23 cellular contexts compared by ENCODE assay signal in genomic region chr1:230735447-230735846, GRCh38. TPM values are rescaled to one million over a fixed set of nuclear protein-coding genes. Genes with fewer than 3 reads are reported as not detected.
DNase-seq lines count a peak whose midpoint lies in the region; ATAC-seq, FAIRE-seq and TF ChIP-seq lines count a peak whose summit lies in the region.
"Had no signal": no experiment of that assay in that cellular context is flagged by ENCODE, and none has a peak within 500 bp of the region (broad histone marks: within the 10 kb centered on the region; RNA-seq: fewer than 3 reads in every experiment).

No MANE protein-coding gene starts in this region.

- TF ChIP-seq CTCF in Peyer's patch (IDR thresholded peaks at IDR 0.05) (no peak), HepG2 (CRISPR knock-in tag; IDR thresholded peaks at IDR 0.05) (0 out of 2 replicates have a peak, but pooled peaks have one; percentile 20)

- no peaks in the 10 kb centered on the region for H3K79me2 ChIP-seq in HepG2 (ENCODE audit: insufficient read depth, low read length)

- TF ChIP-seq EP300 in HepG2 (IDR thresholded peaks at IDR 0.05; ENCODE audit: low read depth in 2 of 2, low read length in 2 of 2) (no peak), HepG2 (CRISPR knock-in tag; IDR thresholded peaks at IDR 0.05; ENCODE audit: borderline replicate concordance) (no peak)

- no peak for FAIRE-seq in HepG2 (lab: Jason Lieb, UNC)
- FAIRE-seq in RCC 7860 (lab: Jason Lieb, UNC), result no peak
- FAIRE-seq: keratinocyte had no signal

- no peaks in the 10 kb centered on the region for H3K36me3 ChIP-seq in Peyer's patch
- no peaks in the 10 kb centered on the region for H3K36me3 ChIP-seq in HepG2 (replicated peaks in 1 of 2; ENCODE audit: control insufficient read depth in 1 of 2, insufficient read depth in 2 of 2, low read length in 2 of 2)
- H3K36me3 ChIP-seq: prostate gland had no signal

- BruUV-seq in HepG2 (replicated peaks; lab: Mats Ljungman, UMichigan), result no TSS peak

- POLR2A ChIA-PET in HepG2 (lab: Yijun Ruan, JAX), result interaction anchor here (1.6 to 2.3 kb wide), 2 partner anchors 17 to 21 kb away, joined by 6 to 9 read pairs; partner anchors contain the start of gene AGT

- TF ChIP-seq RAD21 in HepG2 (CRISPR knock-in tag; IDR thresholded peaks at IDR 0.05), result no peak

- no peaks in the 10 kb centered on the region for H3K4me1 ChIP-seq in Peyer's patch
- peaks cover 53% of the 10 kb centered on the region for H3K4me1 ChIP-seq in HepG2 (ENCODE audit: insufficient read depth, low read length)

- H3K4me3 ChIP-seq in Peyer's patch, result no peak overlapping the region
- H3K4me3 ChIP-seq in HepG2 (replicated peaks in 1 of 3; ENCODE audit: insufficient read depth in 1 of 3, low read depth in 2 of 3, low read length in 3 of 3), result no peak overlapping the region
- H3K4me3 ChIP-seq: prostate gland had no signal

- TF ChIP-seq POLR2A in Peyer's patch (IDR thresholded peaks at IDR 0.05), result no peak
- TF ChIP-seq POLR2A in HepG2 (IDR thresholded peaks at IDR 0.05; ENCODE audit: insufficient read depth in 1 of 2, low read depth in 2 of 2, low read length in 2 of 2), result no peak

- H3K27ac ChIP-seq in Peyer's patch, result no peak overlapping the region
- no peak overlapping the region for H3K27ac ChIP-seq in HepG2 (ENCODE audit: extremely low read length, insufficient read depth, low read length)
- H3K27ac ChIP-seq: KMS-11, prostate gland had no signal

- H3K4me2 ChIP-seq in HepG2 (ENCODE audit: low read depth, low read length), result no peak overlapping the region
- H3K4me2 ChIP-seq: KMS-11 had no signal

- intact Hi-C loops in HepG2 (cut with micrococcal nuclease; ENCODE audit: unreplicated experiment), result no loop called here

- peak; percentile 77 for ATAC-seq in HepG2
- ATAC-seq: activated CD8-positive, alpha-beta T cell treated with anti-CD3 and anti-CD28 coated beads for 36 hours; CD8-positive, alpha-beta T cell; T-cell had no signal

- H3K9ac ChIP-seq in HepG2 (ENCODE audit: insufficient read depth, low read depth, low read length), result no peak overlapping the region
- H3K9ac ChIP-seq: KMS-11 had no signal

- no peaks in the 10 kb centered on the region for H4K20me1 ChIP-seq in HepG2 (ENCODE audit: insufficient read depth, low read length)

- CTCF ChIA-PET in HepG2 (lab: Yijun Ruan, JAX; ENCODE audit: low intra/inter-chr PET ratio, low total read pairs), result no interaction called here

- in situ Hi-C loops in HepG2 (cut with HindIII; ENCODE audit: extremely low pct_ligation_motif_present, low pct_unique_long_range_greater_than_20kb), result no loop called here

- no peaks in the 10 kb centered on the region for H3K27me3 ChIP-seq in Peyer's patch
- no peaks in the 10 kb centered on the region for H3K27me3 ChIP-seq in HepG2 (ENCODE audit: control insufficient read depth in 1 of 2, insufficient read depth in 2 of 2, low read length in 2 of 2)

- H3K9me3 ChIP-seq in Peyer's patch (no peaks in the 10 kb centered on the region), HepG2 (ENCODE audit: low read length) (no peaks in the 10 kb centered on the region)
- H3K9me3 ChIP-seq: prostate gland had no signal

- WGBS in HepG2 (ENCODE audit: low lambda C conversion rate), result 4% methylated on average over 2 of the region's 2 CpGs

- DNase-seq in Daoy (ENCODE audit: low read depth), result peak; percentile 38
- DNase-seq in NCI-H2029 (lab: John Stamatoyannopoulos, UW), result peak; percentile 86
- peak in 2 of 3 donors; percentile 72 to 77 for DNase-seq in Peyer's patch
- DNase-seq in HepG2 (ENCODE audit: low spot score), result no peak
- no peak for DNase-seq in NCI-H524 treated with DMSO at 0.1 percent for 48 hours (lab: John Stamatoyannopoulos, UW)
- no peak for DNase-seq in NOMO-1 treated with DMSO at 0.1 percent for 48 hours (lab: John Stamatoyannopoulos, UW; ENCODE audit: unreplicated experiment)
- no peak for DNase-seq in RCC 7860 (ENCODE audit: low spot score)
- no peak for DNase-seq in NCI-H2081 (lab: John Stamatoyannopoulos, UW)
- DNase-seq: activated CD8-positive, alpha-beta T cell treated with anti-CD3 and anti-CD28 coated beads for 36 hours; activated T-cell treated with anti-CD3 and anti-CD28 coated beads, Interleukin-2, amount 50 U/mL, for 24 hours; CD8-positive, alpha-beta T cell; cortex of kidney; HFFc6; NCI-H1092 treated with DMSO at 0.1 percent for 48 hours; NCI-H526; nephron progenitor cell; RPMI8226; stimulated activated CD4-positive, alpha-beta T cell treated with anti-CD3 and anti-CD28 coated beads, Interleukin-4, amount 100 ng/mL, for 4 hours; T-cell had no signal

- no peak overlapping the region for H2AFZ ChIP-seq in HepG2 (ENCODE audit: low read length)

TF ChIP-seq in HepG2, 621 proteins besides CTCF, POLR2A, EP300 and RAD21 (continues in another document):
- TF ChIP-seq, protein P1, sequence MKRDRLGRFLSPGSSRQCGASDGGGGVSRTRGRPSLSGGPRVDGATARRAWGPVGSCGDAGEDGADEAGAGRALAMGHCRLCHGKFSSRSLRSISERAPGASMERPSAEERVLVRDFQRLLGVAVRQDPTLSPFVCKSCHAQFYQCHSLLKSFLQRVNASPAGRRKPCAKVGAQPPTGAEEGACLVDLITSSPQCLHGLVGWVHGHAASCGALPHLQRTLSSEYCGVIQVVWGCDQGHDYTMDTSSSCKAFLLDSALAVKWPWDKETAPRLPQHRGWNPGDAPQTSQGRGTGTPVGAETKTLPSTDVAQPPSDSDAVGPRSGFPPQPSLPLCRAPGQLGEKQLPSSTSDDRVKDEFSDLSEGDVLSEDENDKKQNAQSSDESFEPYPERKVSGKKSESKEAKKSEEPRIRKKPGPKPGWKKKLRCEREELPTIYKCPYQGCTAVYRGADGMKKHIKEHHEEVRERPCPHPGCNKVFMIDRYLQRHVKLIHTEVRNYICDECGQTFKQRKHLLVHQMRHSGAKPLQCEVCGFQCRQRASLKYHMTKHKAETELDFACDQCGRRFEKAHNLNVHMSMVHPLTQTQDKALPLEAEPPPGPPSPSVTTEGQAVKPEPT (CRISPR knock-in tag; IDR thresholded peaks at IDR 0.05; ENCODE audit: low read depth), result no peak

RNA-seq across cellular contexts. Expression of gene CAPN9, which starts 11.7 kb away (rescaled TPM):
- not detected in 2 replicates for total RNA-seq in Daoy (2014; rRNA removed; shearing (Covaris generic))
- 10 to 100 TPM; 23.7 to 43.1 (median 33.4) TPM for total RNA-seq in Peyer's patch
- 0.17 and 0.31 TPM in 2 replicates for total RNA-seq in HepG2 (2016; rRNA removed; fragmentation: Illumina TruSeq; extraction: Trizol)
- total RNA-seq in HepG2 (2016; cell fraction: cytosol; rRNA removed; fragmentation: Illumina TruSeq; extraction: Trizol; ENCODE audit: low read depth), result not detected in 2 replicates
- 0.09 and 0.16 TPM in 2 replicates for total RNA-seq in HepG2 (2016; cell fraction: insoluble cytoplasmic fraction; rRNA removed; fragmentation: Illumina TruSeq; extraction: Trizol)
- not detected in 2 replicates for total RNA-seq in HepG2 (2016; cell fraction: membrane; rRNA removed; fragmentation: Illumina TruSeq; extraction: Trizol)
- not detected in 2 replicates for total RNA-seq in HepG2 (2016; cell fraction: nucleus; rRNA removed; fragmentation: Illumina TruSeq; extraction: Trizol)
- 0.04 and 0.10 TPM in 2 replicates for polyA plus RNA-seq in HepG2 (2011; rRNA removed)
- polyA plus RNA-seq in HepG2 (2011; cell fraction: cytosol; rRNA removed), result 0.06 and 0.11 TPM in 2 replicates
- 0.19 TPM in 1 of 2 replicates, not detected in the other for polyA plus RNA-seq in HepG2 (2011; cell fraction: nucleus; rRNA removed)
- 0.09 TPM in 1 of 2 replicates, not detected in the other for polyA plus RNA-seq in HepG2 (2012)
- polyA plus RNA-seq in HepG2 (2016; cell fraction: cytosol; fragmentation: Illumina TruSeq; extraction: Trizol; ENCODE audit: low read depth), result 0.26 TPM in 1 of 2 replicates, not detected in the other
- polyA plus RNA-seq in HepG2 (2016; cell fraction: insoluble cytoplasmic fraction; fragmentation: Illumina TruSeq; extraction: Trizol; ENCODE audit: low read depth), result not detected in 2 replicates
- polyA plus RNA-seq in HepG2 (2016; cell fraction: membrane; fragmentation: Illumina TruSeq; extraction: Trizol; ENCODE audit: low read depth), result 0.06 TPM in 1 of 2 replicates, not detected in the other
- 0.21 TPM in 1 of 2 replicates, not detected in the other for polyA plus RNA-seq in HepG2 (2016; cell fraction: nucleus; fragmentation: Illumina TruSeq; extraction: Trizol; ENCODE audit: insufficient read depth, low read depth)
- polyA minus RNA-seq in HepG2 (2011; rRNA and poly(A)+ RNA removed; ENCODE audit: low replicate concordance), result 0.12 TPM in 1 of 2 replicates, not detected in the other
- not detected in 2 replicates for polyA minus RNA-seq in HepG2 (2011; cell fraction: cytosol; rRNA and poly(A)+ RNA removed)
- not detected in 2 replicates for polyA minus RNA-seq in HepG2 (2011; cell fraction: nucleus; rRNA and poly(A)+ RNA removed)
- total RNA-seq: activated CD8-positive, alpha-beta T cell treated with anti-CD3 and anti-CD28 coated beads for 36 hours; CD8-positive, alpha-beta T cell; HFFc6; T-cell had no signal
- polyA plus RNA-seq: keratinocyte had no signal

RNA-seq across cellular contexts. Expression of gene AGT, which starts 21.5 kb away (rescaled TPM):
- total RNA-seq in Daoy (2014; rRNA removed; shearing (Covaris generic)), result not detected in 2 replicates
- total RNA-seq in Peyer's patch (10 to 100 TPM in 3 of 4 donors, 1 to 10 TPM in 1; 1.7 to 47.3 (median 38.6) TPM), HepG2 (2016; rRNA removed; fragmentation: Illumina TruSeq; extraction: Trizol) (378 and 892 TPM in 2 replicates)
- 75.9 and 76.7 TPM in 2 replicates for total RNA-seq in HepG2 (2016; cell fraction: cytosol; rRNA removed; fragmentation: Illumina TruSeq; extraction: Trizol; ENCODE audit: low read depth)
- 368 and 897 TPM in 2 replicates for total RNA-seq in HepG2 (2016; cell fraction: insoluble cytoplasmic fraction; rRNA removed; fragmentation: Illumina TruSeq; extraction: Trizol)
- total RNA-seq in HepG2 (2016; cell fraction: membrane; rRNA removed; fragmentation: Illumina TruSeq; extraction: Trizol), result 150 and 163 TPM in 2 replicates
- 728 and 881 TPM in 2 replicates for total RNA-seq in HepG2 (2016; cell fraction: nucleus; rRNA removed; fragmentation: Illumina TruSeq; extraction: Trizol)
- polyA plus RNA-seq in HepG2 (2011; rRNA removed), result 2,071 and 2,729 TPM in 2 replicates
- polyA plus RNA-seq in HepG2 (2011; cell fraction: cytosol; rRNA removed), result 1,947 and 1,991 TPM in 2 replicates
- polyA plus RNA-seq in HepG2 (2011; cell fraction: nucleus; rRNA removed), result 1,234 and 1,580 TPM in 2 replicates
- 1,477 and 1,796 TPM in 2 replicates for polyA plus RNA-seq in HepG2 (2012)
- 105 and 108 TPM in 2 replicates for polyA plus RNA-seq in HepG2 (2016; cell fraction: cytosol; fragmentation: Illumina TruSeq; extraction: Trizol; ENCODE audit: low read depth)
- 413 and 471 TPM in 2 replicates for polyA plus RNA-seq in HepG2 (2016; cell fraction: insoluble cytoplasmic fraction; fragmentation: Illumina TruSeq; extraction: Trizol; ENCODE audit: low read depth)
- 154 and 159 TPM in 2 replicates for polyA plus RNA-seq in HepG2 (2016; cell fraction: membrane; fragmentation: Illumina TruSeq; extraction: Trizol; ENCODE audit: low read depth)
- 1,282 and 1,316 TPM in 2 replicates for polyA plus RNA-seq in HepG2 (2016; cell fraction: nucleus; fragmentation: Illumina TruSeq; extraction: Trizol; ENCODE audit: insufficient read depth, low read depth)
- 0.94 and 2,464 TPM in 2 replicates for polyA minus RNA-seq in HepG2 (2011; rRNA and poly(A)+ RNA removed; ENCODE audit: low replicate concordance)
- polyA minus RNA-seq in HepG2 (2011; cell fraction: cytosol; rRNA and poly(A)+ RNA removed), result 761 and 986 TPM in 2 replicates
- 279 and 432 TPM in 2 replicates for polyA minus RNA-seq in HepG2 (2011; cell fraction: nucleus; rRNA and poly(A)+ RNA removed)
- total RNA-seq: activated CD8-positive, alpha-beta T cell treated with anti-CD3 and anti-CD28 coated beads for 36 hours; CD8-positive, alpha-beta T cell; G401 had no signal
- polyA plus RNA-seq: keratinocyte had no signal

Comparison
In these comparisons a context has a peak if more than half of its experiments do, and no peak if none do; other contexts are left out.
1. DNase-seq: peak in Daoy (single experiment), NCI-H2029 (single experiment) and Peyer's patch (2 of 3); none in HepG2 (single experiment), NCI-H524 treated with DMSO at 0.1 percent for 48 hours (single experiment), NOMO-1 treated with DMSO at 0.1 percent for 48 hours (single experiment), RCC 7860 (single experiment) and NCI-H2081 (0 of 2).
2. RNA of gene CAPN9, which starts 11.7 kb away (total RNA-seq): 23.7 to 43.1 TPM in Peyer's patch; 0.09 to 0.31 TPM in HepG2 and not detected in Daoy; every median in the first group is over 10 times any median in the second.